8 cellular contexts compared by ENCODE assay signal in genomic region chr1:116570358-116571214, GRCh38.
A peak's percentile ranks its signal among the peaks of the same experiment; 100 is the strongest.
DNase-seq lines count a peak whose midpoint lies in the region; ATAC-seq and TF ChIP-seq lines count a peak whose summit lies in the region.

Gene CD58, minus strand, starts transcription at chr1:116571026. Its CDS starts 54 bp downstream, at chr1:116570972.

- H3K27ac ChIP-seq in caudate nucleus (ENCODE audit: low read depth, low read length) = peak within 1 kb of the TSS; percentile 89

- peak within 1 kb of the TSS; percentile 73 for H3K4me3 ChIP-seq in AG04449 (ENCODE audit: low read depth, low read length)

- POLR2A ChIA-PET in AG04449 (lab: Yijun Ruan, JAX) = interaction anchor here (1.5 kb wide), 1 partner anchor 12 kb away, joined by 3 read pairs; no protein-coding TSS in a partner anchor

- no peak for DNase-seq in AG04449 (ENCODE audit: low read depth, low spot score)
- peak; percentile 89 for DNase-seq in NCI-H2196 (lab: John Stamatoyannopoulos, UW; ENCODE audit: unreplicated experiment)
- peak; percentile 54 to 67 (median 65) for DNase-seq in activated CD4-positive, CD25-positive, alpha-beta regulatory T cell (lab: John Stamatoyannopoulos, UW)
- peak in 56 of 61 donors; percentile 8 to 83 (median 64) for DNase-seq in caudate nucleus (lab: John Stamatoyannopoulos, UW)
- peak; percentile 96 for DNase-seq in islet precursor cell
- peak; percentile 71 to 89 (median 77) for DNase-seq in stimulated activated CD4-positive, alpha-beta T cell treated with anti-CD3 and anti-CD28 coated beads, Interleukin-12 subunit alpha, Interleukin-12 subunit beta, amount 100 ng/mL, for 48 hours (ENCODE audit: low read depth in 2 of 3, low spot score in 1 of 3)

- CTCF ChIA-PET in AG04449 (lab: Yijun Ruan, JAX) = interaction anchor here (0.7 to 5.0 kb wide), 4 partner anchors 14 to 86 kb away, joined by 3 to 83 read pairs (median 28); no protein-coding TSS in a partner anchor

- peak; percentile 33 for ATAC-seq in GM18519 (IDR thresholded peaks at IDR 0.05; ENCODE audit: low FRiP score, unreplicated experiment)
- ATAC-seq in HG03045 (IDR thresholded peaks at IDR 0.05; ENCODE audit: unreplicated experiment) = peak; percentile 73

- TF ChIP-seq CTCF in AG04449 (IDR thresholded peaks at IDR 0.05; ENCODE audit: insufficient read depth, low read length, missing control alignments) = peak; percentile 79
